In the genomic region with DNA sequence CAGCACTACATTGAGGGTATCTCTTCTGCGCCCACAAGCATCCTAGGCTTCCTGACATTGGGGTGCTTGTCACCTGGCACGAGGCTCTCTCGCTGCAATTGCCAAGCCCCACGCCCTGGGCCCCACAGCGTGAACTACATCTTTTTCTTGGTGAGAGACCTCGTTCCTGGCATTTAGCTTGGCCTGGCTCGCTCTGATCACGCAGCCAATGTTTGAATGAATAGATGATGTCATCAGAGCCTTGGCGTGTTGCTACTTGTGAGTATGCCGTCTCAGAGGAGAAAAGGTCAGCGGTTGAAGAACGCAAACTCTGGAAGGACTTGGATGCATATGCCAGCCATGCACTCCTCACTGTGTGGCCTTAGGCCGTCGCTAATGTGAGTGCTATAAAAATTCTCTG, we compare ENCODE assay signal across 18 cellular contexts.
"Had no signal": no experiment of that assay in that cellular context is flagged by ENCODE, and none has a peak within 500 bp of the region (broad histone marks: within the 10 kb centered on the region; RNA-seq: fewer than 3 reads in every experiment).

No MANE protein-coding gene starts in this region.

- H3K4me1 ChIP-seq: heart left ventricle, parathyroid adenoma had no signal

- H3K4me1 Mint-ChIP-seq: activated CD8-positive, alpha-beta memory T cell treated with anti-CD3 and anti-CD28 coated beads, Interleukin-2, amount 10 ng/mL, durations not matched to agents 7 days and 5 days; mesothelial cell of epicardium; stimulated activated effector memory CD8-positive, alpha-beta T cell treated with anti-CD3 and anti-CD28 coated beads, Interleukin-12 subunit alpha, Interleukin-12 subunit beta, amount 100 ng/mL, for 72 hours had no signal

- H3K27ac Mint-ChIP-seq: activated CD8-positive, alpha-beta memory T cell treated with anti-CD3 and anti-CD28 coated beads, Interleukin-2, amount 10 ng/mL, durations not matched to agents 7 days and 5 days; activated naive CD8-positive, alpha-beta T cell; mesothelial cell of epicardium; stimulated activated effector memory CD8-positive, alpha-beta T cell treated with anti-CD3 and anti-CD28 coated beads, Interleukin-12 subunit alpha, Interleukin-12 subunit beta, amount 100 ng/mL, for 72 hours; T-helper 2 cell treated with Interferon-gamma antibody and Interleukin-4, amounts not matched to agents 5 μg/mL and 100 μg/mL, for 36 hours had no signal

- H3K36me3 Mint-ChIP-seq: activated CD8-positive, alpha-beta memory T cell treated with anti-CD3 and anti-CD28 coated beads, Interleukin-2, amount 10 ng/mL, durations not matched to agents 7 days and 5 days; activated naive CD8-positive, alpha-beta T cell; mesothelial cell of epicardium; stimulated activated effector memory CD8-positive, alpha-beta T cell treated with anti-CD3 and anti-CD28 coated beads, Interleukin-12 subunit alpha, Interleukin-12 subunit beta, amount 100 ng/mL, for 72 hours had no signal

- H3K36me3 ChIP-seq: cardiac muscle cell, heart left ventricle, tibial nerve had no signal

- H3K9me3 ChIP-seq: heart left ventricle, tibial nerve had no signal

- H3K4me2 ChIP-seq: smooth muscle cell had no signal

- H3K4me3 ChIP-seq: cardiac muscle cell, heart left ventricle, smooth muscle cell, tibial nerve had no signal

- H3K27me3 Mint-ChIP-seq: activated CD8-positive, alpha-beta memory T cell treated with anti-CD3 and anti-CD28 coated beads, Interleukin-2, amount 10 ng/mL, durations not matched to agents 7 days and 5 days; activated naive CD8-positive, alpha-beta T cell had no signal

- H3K27ac ChIP-seq: cardiac muscle cell, heart left ventricle, parathyroid adenoma, tibial nerve had no signal

- H3K9ac ChIP-seq: parathyroid adenoma had no signal

- H3K79me2 ChIP-seq: parathyroid adenoma had no signal

- DNase-seq: activated CD4-positive, alpha-beta T cell treated with anti-CD3 and anti-CD28 coated beads, Interleukin-2, amount 50 U/mL, for 4 hours; activated CD8-positive, alpha-beta memory T cell treated with anti-CD3 and anti-CD28 coated beads, Interleukin-2, amount 10 ng/mL, durations not matched to agents 7 days and 5 days; activated effector memory CD4-positive, alpha-beta T cell treated with anti-CD3 and anti-CD28 coated beads, Interleukin-2, amount 50 U/mL, for 16 hours; activated T-cell treated with anti-CD3 and anti-CD28 coated beads, Interleukin-2, amount 50 U/mL, for 4 hours; effector CD4-positive, alpha-beta T cell; foreskin fibroblast; islet precursor cell; retina had no signal

- ATAC-seq: activated CD4-positive, CD25-positive, alpha-beta regulatory T cell treated with anti-CD3 and anti-CD28 coated beads, Interleukin-2, amount 50 U/mL, for 24 hours; activated CD8-positive, alpha-beta memory T cell treated with anti-CD3 and anti-CD28 coated beads, Interleukin-2, amount 10 ng/mL, durations not matched to agents 7 days and 5 days; stimulated activated effector memory CD8-positive, alpha-beta T cell treated with anti-CD3 and anti-CD28 coated beads, Interleukin-12 subunit alpha, Interleukin-12 subunit beta, amount 100 ng/mL, for 72 hours had no signal

- H3K4me3 Mint-ChIP-seq: activated CD8-positive, alpha-beta memory T cell treated with anti-CD3 and anti-CD28 coated beads, Interleukin-2, amount 10 ng/mL, durations not matched to agents 7 days and 5 days; activated naive CD8-positive, alpha-beta T cell; activated T-cell treated with anti-CD3 and anti-CD28 coated beads, Interleukin-2, amount 50 U/mL, for 4 hours; mesothelial cell of epicardium; stimulated activated effector memory CD8-positive, alpha-beta T cell treated with anti-CD3 and anti-CD28 coated beads, Interleukin-12 subunit alpha, Interleukin-12 subunit beta, amount 100 ng/mL, for 72 hours; T-helper 2 cell treated with Interferon-gamma antibody and Interleukin-4, amounts not matched to agents 5 μg/mL and 100 μg/mL, for 36 hours had no signal

- H3K9me3 Mint-ChIP-seq: stimulated activated effector memory CD8-positive, alpha-beta T cell treated with anti-CD3 and anti-CD28 coated beads, Interleukin-12 subunit alpha, Interleukin-12 subunit beta, amount 100 ng/mL, for 72 hours had no signal

- H2AFZ ChIP-seq: parathyroid adenoma had no signal

- H3K27me3 ChIP-seq: cardiac muscle cell, heart left ventricle, tibial nerve had no signal
